23 cellular contexts compared by ENCODE assay signal in the genomic region with DNA sequence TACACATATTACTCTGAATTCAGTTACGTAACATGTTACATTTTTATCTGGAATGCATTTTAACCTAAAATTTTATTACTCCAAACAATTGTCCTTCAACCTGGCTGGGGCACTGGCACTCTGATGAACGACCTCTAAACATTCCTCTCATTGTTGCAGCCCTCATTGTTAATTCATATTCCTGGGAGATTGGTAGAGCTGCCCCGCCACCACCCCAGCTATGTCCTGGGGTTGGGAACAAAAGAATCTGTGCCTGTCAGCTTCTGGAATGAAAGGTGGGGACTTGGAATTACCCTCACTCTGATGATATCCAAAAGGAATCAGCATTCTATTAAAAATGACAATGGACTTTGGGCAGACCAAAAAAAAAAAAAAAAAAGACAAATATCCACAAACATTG.
"Had no signal": no experiment of that assay in that cellular context is flagged by ENCODE, and none has a peak within 500 bp of the region (broad histone marks: within the 10 kb centered on the region; RNA-seq: fewer than 3 reads in every experiment).

No MANE protein-coding gene starts in this region.

- H3K4me1 ChIP-seq: left ventricle myocardium inferior, vagina had no signal

- ATAC-seq: activated T-cell treated with anti-CD3 and anti-CD28 coated beads, Interleukin-2, amount 50 U/mL, for 72 hours; effector memory CD8-positive, alpha-beta T cell; natural killer cell; sciatic nerve; stimulated activated effector memory CD8-positive, alpha-beta T cell treated with anti-CD3 and anti-CD28 coated beads, Interleukin-12 subunit alpha, Interleukin-12 subunit beta, amount 100 ng/mL, for 72 hours; T-helper 17 cell had no signal

- H3K4me3 ChIP-seq: left ventricle myocardium inferior, vagina had no signal

- H3K36me3 ChIP-seq: brain microvascular endothelial cell, left ventricle myocardium inferior, vagina had no signal

- H3K27me3 ChIP-seq: brain microvascular endothelial cell, vagina had no signal

- H3K9me3 ChIP-seq: vagina had no signal

- H3K27ac ChIP-seq: brain microvascular endothelial cell, left ventricle myocardium inferior, vagina had no signal

- DNase-seq: activated B cell treated with CpG ODN at 0.5 μM for 24 hours; activated CD4-positive, alpha-beta T cell treated with anti-CD3 and anti-CD28 coated beads for 4 hours; activated CD4-positive, alpha-beta T cell treated with anti-CD3 and anti-CD28 coated beads, Interleukin-2, amount 50 U/mL, for 4 hours; activated naive CD4-positive, alpha-beta T cell; activated T-cell treated with anti-CD3 and anti-CD28 coated beads for 4 hours; activated T-cell treated with anti-CD3 and anti-CD28 coated beads, Interleukin-2, amount 50 U/mL, for 72 hours; anterior cingulate cortex; brain microvascular endothelial cell; cortex of kidney; effector memory CD8-positive, alpha-beta T cell; head of caudate nucleus; hippocampal formation; left ventricle myocardium inferior; mammary epithelial cell; natural killer cell; retina; small intestine; stimulated activated CD4-positive, alpha-beta T cell treated with anti-CD3 and anti-CD28 coated beads, Interleukin-4, amount 100 ng/mL, for 24 hours; substantia nigra; T-helper 17 cell had no signal
